In genomic region chr16:79651363-79651762, GRCh38 we compare ENCODE assay signal across 11 cellular contexts. TPM values are rescaled to one million over a fixed set of nuclear protein-coding genes. Genes with fewer than 3 reads are reported as not detected.
DNase-seq lines count a peak whose midpoint lies in the region; ATAC-seq and TF ChIP-seq lines count a peak whose summit lies in the region.
"Had no signal": no experiment of that assay in that cellular context is flagged by ENCODE, and none has a peak within 500 bp of the region (broad histone marks: within the 10 kb centered on the region; RNA-seq: fewer than 3 reads in every experiment).

No MANE protein-coding gene starts in this region.

- CTCF ChIA-PET in Calu3 (lab: Charles Lee) = interaction anchor here (0.6 to 1.7 kb wide), 9 partner anchors 11 to 1922 kb away, joined by 3 to 14 read pairs (median 3); no protein-coding TSS in a partner anchor

- no peaks in the 10 kb centered on the region for H3K27me3 Mint-ChIP-seq in Calu3 (ENCODE audit: unreplicated experiment)

- no peak overlapping the region for H3K4me3 Mint-ChIP-seq in Calu3 (ENCODE audit: low read depth, unreplicated experiment)
- H3K4me3 Mint-ChIP-seq: CD14-positive monocyte; T-helper 1 cell treated with Interleukin-12 subunit alpha and Interleukin-12 subunit beta and Interleukin-4 antibody, amounts not matched to agents 30 μg/mL and 1 μg/mL, for 36 hours had no signal

- no peaks in the 10 kb centered on the region for H3K36me3 Mint-ChIP-seq in Calu3 (ENCODE audit: insufficient read depth, unreplicated experiment)
- H3K36me3 Mint-ChIP-seq: CD14-positive monocyte had no signal

- H3K4me1 Mint-ChIP-seq in Calu3 (ENCODE audit: low read depth, unreplicated experiment) = peaks cover 18% of the 10 kb centered on the region

- ATAC-seq in left cardiac atrium (peak; percentile 58 to 91), GM19397 (IDR thresholded peaks at IDR 0.05; ENCODE audit: unreplicated experiment) (no peak), HG02981 (IDR thresholded peaks at IDR 0.05; ENCODE audit: unreplicated experiment) (no peak)

- DNase-seq in Calu3 = peak; percentile 81
- DNase-seq in astrocyte of the spinal cord (ENCODE audit: low read depth, low spot score) = peak; percentile 83
- peak; percentile 54 for DNase-seq in left cardiac atrium
- peak; percentile 60 for DNase-seq in putamen (ENCODE audit: low spot score)
- DNase-seq in NCI-H82 treated with DMSO at 0.1 percent for 48 hours (lab: John Stamatoyannopoulos, UW; ENCODE audit: unreplicated experiment) = no peak
- no peak for DNase-seq in HK-2 (ENCODE audit: unreplicated experiment)
- DNase-seq: NCI-H748 treated with DMSO at 0.1 percent for 48 hours had no signal

- no TSS peak for BruUV-seq in Calu3 (replicated peaks; lab: Mats Ljungman, UMichigan)

- in situ Hi-C loops in astrocyte of the spinal cord (cut with HindIII; ENCODE audit: low sequenced_read_pairs) = no loop called here

- intact Hi-C loops in Calu3 (cut with micrococcal nuclease; ENCODE audit: unreplicated experiment) (loop anchor here (1.0 kb wide), 1 partner anchor 11 kb away; no protein-coding TSS in a partner anchor), left cardiac atrium (cut with DNase I) (no loop called here)

- no peaks in the 10 kb centered on the region for H3K9me3 Mint-ChIP-seq in Calu3 (ENCODE audit: low read depth, unreplicated experiment)

- H3K4me3 ChIP-seq in astrocyte of the spinal cord (ENCODE audit: low read depth, low read length) = no peak overlapping the region

- TF ChIP-seq CTCF in Calu3 (IDR thresholded peaks at IDR 0.05; ENCODE audit: unreplicated experiment) (no peak), astrocyte of the spinal cord (IDR thresholded peaks at IDR 0.05; ENCODE audit: low read depth, low read length) (no peak)

- peak overlapping the region; percentile 17 for H3K27ac Mint-ChIP-seq in Calu3 (ENCODE audit: unreplicated experiment)
- H3K27ac Mint-ChIP-seq: CD14-positive monocyte; T-helper 1 cell treated with Interleukin-12 subunit alpha and Interleukin-12 subunit beta and Interleukin-4 antibody, amounts not matched to agents 30 μg/mL and 1 μg/mL, for 36 hours had no signal

RNA-seq across cellular contexts. Expression of gene MAF, which starts 50.8 kb away (rescaled TPM):
- total RNA-seq in Calu3 (2022) = 0.64 and 0.97 TPM in 2 replicates
- total RNA-seq in left cardiac atrium = 10 to 100 TPM; 19.5 to 38.5 TPM

Comparison
In these comparisons a context has a peak if more than half of its experiments do, and no peak if none do; other contexts are left out.
1. DNase-seq: peak in Calu3 (single experiment), astrocyte of the spinal cord (single experiment), left cardiac atrium (single experiment) and putamen (single experiment); none in NCI-H82 treated with DMSO at 0.1 percent for 48 hours (single experiment) and HK-2 (single experiment).
2. ATAC-seq: peak in left cardiac atrium (2 of 2); none in GM19397 (single experiment) and HG02981 (single experiment).
3. RNA of gene MAF, which starts 50.8 kb away (total RNA-seq): 19.5 to 38.5 TPM in left cardiac atrium; 0.64 to 0.97 TPM in Calu3; every median in the first group is over 10 times any median in the second.